Comparison of ENCODE assay signal across 8 cellular contexts in genomic region chr3:63993653-63994079, GRCh38. TPM values are rescaled to one million over a fixed set of nuclear protein-coding genes. Genes with fewer than 3 reads are reported as not detected.
DNase-seq lines count a peak whose midpoint lies in the region; ATAC-seq, FAIRE-seq and TF ChIP-seq lines count a peak whose summit lies in the region.

No MANE protein-coding gene starts in this region.

- H3K4me3 Mint-ChIP-seq in activated CD4-positive, alpha-beta memory T cell treated with anti-CD3 and anti-CD28 coated beads, Interleukin-2, amount 10 ng/mL, durations not matched to agents 7 days and 5 days: no peak overlapping the region
- no peak overlapping the region for H3K4me3 Mint-ChIP-seq in mesothelial cell of epicardium
- no peak overlapping the region for H3K4me3 Mint-ChIP-seq in stimulated activated memory B cell treated with anti-CD40 and anti-IgM and Interleukin-4, amounts not matched to agents 10 μg/mL and 1 μg/mL and 100 μg/mL, for 72 hours

- peak; percentile 70 for FAIRE-seq in endometrium (lab: Jason Lieb, UNC)

- no peaks in the 10 kb centered on the region for H3K27me3 Mint-ChIP-seq in activated CD4-positive, alpha-beta memory T cell treated with anti-CD3 and anti-CD28 coated beads, Interleukin-2, amount 10 ng/mL, durations not matched to agents 7 days and 5 days
- H3K27me3 Mint-ChIP-seq in mesothelial cell of epicardium (ENCODE audit: low read depth): no peaks in the 10 kb centered on the region
- no peaks in the 10 kb centered on the region for H3K27me3 Mint-ChIP-seq in stimulated activated memory B cell treated with anti-CD40 and anti-IgM and Interleukin-4, amounts not matched to agents 10 μg/mL and 1 μg/mL and 100 μg/mL, for 72 hours

- H3K36me3 ChIP-seq in BJ (ENCODE audit: control insufficient read depth, insufficient read depth, low read length): peaks cover 22% of the 10 kb centered on the region

- no peaks in the 10 kb centered on the region for H3K9me3 Mint-ChIP-seq in activated CD4-positive, alpha-beta memory T cell treated with anti-CD3 and anti-CD28 coated beads, Interleukin-2, amount 10 ng/mL, durations not matched to agents 7 days and 5 days
- H3K9me3 Mint-ChIP-seq in mesothelial cell of epicardium: no peaks in the 10 kb centered on the region
- H3K9me3 Mint-ChIP-seq in stimulated activated memory B cell treated with anti-CD40 and anti-IgM and Interleukin-4, amounts not matched to agents 10 μg/mL and 1 μg/mL and 100 μg/mL, for 72 hours: no peaks in the 10 kb centered on the region

- no peak for DNase-seq in BJ (ENCODE audit: low read depth)
- peak; percentile 5 for DNase-seq in NCI-H345 treated with DMSO at 0.1 percent for 48 hours (lab: John Stamatoyannopoulos, UW; ENCODE audit: unreplicated experiment)
- DNase-seq in activated CD4-positive, alpha-beta memory T cell treated with anti-CD3 and anti-CD28 coated beads, Interleukin-2, amount 10 ng/mL, durations not matched to agents 7 days and 5 days: peak; percentile 57
- peak; percentile 34 to 59 for DNase-seq in mesothelial cell of epicardium (ENCODE audit: low spot score in 2 of 2, unreplicated experiment in 2 of 2)

- ATAC-seq in GM18867 (IDR thresholded peaks at IDR 0.05; ENCODE audit: unreplicated experiment) (peak; percentile 93), HG03097 (IDR thresholded peaks at IDR 0.05; ENCODE audit: low FRiP score, unreplicated experiment) (peak; percentile 69)
- ATAC-seq in stimulated activated memory B cell treated with anti-CD40 and anti-IgM and Interleukin-4, amounts not matched to agents 10 μg/mL and 1 μg/mL and 100 μg/mL, for 72 hours: peak; percentile 65

- CTCF ChIA-PET in BJ (lab: Yijun Ruan, JAX): interaction anchor here (1.0 to 6.4 kb wide), 20 partner anchors 9 to 644 kb away, joined by 3 to 60 read pairs (median 6); no protein-coding TSS in a partner anchor
- CTCF ChIA-PET in activated CD4-positive, alpha-beta memory T cell treated with anti-CD3 and anti-CD28 coated beads, Interleukin-2, amount 10 ng/mL, durations not matched to agents 7 days and 5 days (lab: Charles Lee): interaction anchor here (0.7 to 9.1 kb wide), 13 partner anchors 10 to 127 kb away, joined by 3 to 106 read pairs (median 10); no protein-coding TSS in a partner anchor

- no peak overlapping the region for H3K27ac Mint-ChIP-seq in activated CD4-positive, alpha-beta memory T cell treated with anti-CD3 and anti-CD28 coated beads, Interleukin-2, amount 10 ng/mL, durations not matched to agents 7 days and 5 days
- no peak overlapping the region for H3K27ac Mint-ChIP-seq in mesothelial cell of epicardium
- H3K27ac Mint-ChIP-seq in stimulated activated memory B cell treated with anti-CD40 and anti-IgM and Interleukin-4, amounts not matched to agents 10 μg/mL and 1 μg/mL and 100 μg/mL, for 72 hours: no peak overlapping the region

- POLR2A ChIA-PET in BJ (lab: Charles Lee): no interaction called here
- POLR2A ChIA-PET in activated CD4-positive, alpha-beta memory T cell treated with anti-CD3 and anti-CD28 coated beads, Interleukin-2, amount 10 ng/mL, durations not matched to agents 7 days and 5 days (lab: Charles Lee): interaction anchor here (1.5 to 5.1 kb wide), 3 partner anchors 10 to 27 kb away, joined by 3 to 32 read pairs (median 4); no protein-coding TSS in a partner anchor

- no peak overlapping the region for H3K4me3 ChIP-seq in BJ (ENCODE audit: low read depth, low read length)

- H3K27me3 ChIP-seq in BJ (ENCODE audit: control insufficient read depth, insufficient read depth, low read length): no peaks in the 10 kb centered on the region

- peaks cover 29% of the 10 kb centered on the region for H3K4me1 Mint-ChIP-seq in activated CD4-positive, alpha-beta memory T cell treated with anti-CD3 and anti-CD28 coated beads, Interleukin-2, amount 10 ng/mL, durations not matched to agents 7 days and 5 days
- H3K4me1 Mint-ChIP-seq in mesothelial cell of epicardium: no peaks in the 10 kb centered on the region
- H3K4me1 Mint-ChIP-seq in stimulated activated memory B cell treated with anti-CD40 and anti-IgM and Interleukin-4, amounts not matched to agents 10 μg/mL and 1 μg/mL and 100 μg/mL, for 72 hours: no peaks in the 10 kb centered on the region

- TF ChIP-seq CTCF in BJ (IDR thresholded peaks at IDR 0.05; ENCODE audit: insufficient read depth, low read depth, low read length) (peak; percentile 98), mesothelial cell of epicardium (IDR thresholded peaks at IDR 0.05; ENCODE audit: unreplicated experiment) (peak; percentile 82)

- H3K36me3 Mint-ChIP-seq in activated CD4-positive, alpha-beta memory T cell treated with anti-CD3 and anti-CD28 coated beads, Interleukin-2, amount 10 ng/mL, durations not matched to agents 7 days and 5 days (ENCODE audit: low read depth): peaks cover 77% of the 10 kb centered on the region
- H3K36me3 Mint-ChIP-seq in mesothelial cell of epicardium: peaks cover 27% of the 10 kb centered on the region
- H3K36me3 Mint-ChIP-seq in stimulated activated memory B cell treated with anti-CD40 and anti-IgM and Interleukin-4, amounts not matched to agents 10 μg/mL and 1 μg/mL and 100 μg/mL, for 72 hours: peaks cover 54% of the 10 kb centered on the region

RNA-seq across cellular contexts. Expression of gene PSMD6, which starts 29.6 kb away (rescaled TPM):
- 47.8 and 54.5 TPM in 2 replicates for polyA plus RNA-seq in BJ (2011; rRNA removed)
- 16.9 and 19.7 TPM in 2 replicates for polyA minus RNA-seq in BJ (2011; rRNA and poly(A)+ RNA removed)
- 10 to 100 TPM; 82.1 to 82.9 TPM for total RNA-seq in activated CD4-positive, alpha-beta memory T cell treated with anti-CD3 and anti-CD28 coated beads, Interleukin-2, amount 10 ng/mL, durations not matched to agents 7 days and 5 days
- total RNA-seq in mesothelial cell of epicardium: 70.1 to 74.9 TPM (median 73.4 TPM) in 3 replicates
